ENCODE assay signal across 1 cellular context in the genomic region with DNA sequence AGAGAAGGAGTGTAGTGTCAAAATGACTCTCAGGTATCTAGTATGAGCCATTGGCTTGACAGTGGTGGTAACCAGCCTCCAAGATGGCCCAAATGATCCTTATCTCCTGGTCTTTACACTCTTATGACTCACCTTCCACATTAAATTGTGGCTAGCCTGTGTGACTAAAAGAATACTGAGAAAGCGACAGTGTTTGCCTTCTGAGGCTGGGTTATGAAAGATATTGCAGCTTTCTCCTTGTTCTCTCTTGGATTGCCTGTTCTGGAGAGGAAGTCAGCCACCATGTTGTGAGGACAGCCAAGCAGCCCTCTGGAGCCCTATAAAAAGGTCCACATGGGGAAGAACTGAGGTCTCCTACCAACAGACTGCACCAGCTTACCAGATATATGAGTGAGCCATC.
TF ChIP-seq lines count a peak whose summit lies in the region.

No MANE protein-coding gene starts in this region.

TF ChIP-seq in endothelial cell of umbilical vein, 7 proteins besides CTCF, POLR2A, EP300 and RAD21:
- TF ChIP-seq GATA2 (IDR thresholded peaks at IDR 0.05; ENCODE audit: insufficient read depth, insufficient read length, low read depth, low read length) (peak; percentile 19), FOS (IDR thresholded peaks at IDR 0.05; ENCODE audit: borderline replicate concordance, insufficient read depth, low read length) (no peak), EZH2 (IDR thresholded peaks at IDR 0.05; ENCODE audit: borderline replicate concordance, low read depth, low read length, severe bottlenecking) (no peak), JUN (IDR thresholded peaks at IDR 0.05; ENCODE audit: borderline replicate concordance, insufficient read depth, insufficient read length, low read depth) (no peak)
- TF ChIP-seq, protein P1, sequence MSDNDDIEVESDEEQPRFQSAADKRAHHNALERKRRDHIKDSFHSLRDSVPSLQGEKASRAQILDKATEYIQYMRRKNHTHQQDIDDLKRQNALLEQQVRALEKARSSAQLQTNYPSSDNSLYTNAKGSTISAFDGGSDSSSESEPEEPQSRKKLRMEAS (IDR thresholded peaks at IDR 0.05; ENCODE audit: insufficient read depth, insufficient read length): no peak
TF ChIP-seq in endothelial cell of umbilical vein: peak in this region for 1.
